Comparison of ENCODE assay signal across 8 cellular contexts in the genomic region with DNA sequence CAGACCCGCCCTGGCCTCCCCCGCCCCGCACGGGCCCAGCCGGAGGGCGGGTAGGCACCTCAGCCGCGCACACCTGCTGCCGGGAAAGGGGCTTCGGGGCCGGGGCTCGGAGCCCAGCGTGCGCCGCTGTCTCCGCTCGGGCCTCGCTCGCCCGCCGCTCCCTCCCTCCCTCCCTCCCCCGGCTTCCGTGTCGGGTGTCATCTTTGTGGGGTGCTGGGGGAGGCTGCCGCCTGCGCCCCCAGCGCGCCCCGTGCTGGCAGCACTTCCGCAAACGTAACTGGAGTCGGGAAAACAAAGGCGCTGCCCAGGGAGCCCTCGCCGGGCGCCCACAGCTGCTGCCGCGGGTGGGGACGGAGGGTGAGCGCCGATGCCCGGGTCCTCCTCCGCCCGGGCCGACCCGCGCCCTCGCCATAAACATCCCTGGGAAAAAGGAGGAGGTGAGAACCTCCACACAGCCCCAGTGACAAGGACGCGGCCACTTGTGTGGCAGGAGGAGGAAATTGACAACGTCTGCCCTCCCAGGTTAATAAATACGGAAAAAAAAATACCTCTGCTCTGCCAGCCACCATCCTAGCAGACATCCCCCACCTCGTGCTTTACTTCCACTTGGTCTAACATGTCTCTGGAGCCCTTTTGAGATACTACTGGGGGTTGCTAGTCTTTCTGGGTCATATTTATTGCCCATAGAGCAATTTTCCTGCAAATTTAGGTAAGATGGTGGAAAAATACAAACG. TPM values are rescaled to one million over a fixed set of nuclear protein-coding genes. Genes with fewer than 3 reads are reported as not detected.
A peak's percentile ranks its signal among the peaks of the same experiment; 100 is the strongest.
DNase-seq lines count a peak whose midpoint lies in the region; ATAC-seq and TF ChIP-seq lines count a peak whose summit lies in the region.

No MANE protein-coding gene starts in this region.

- no peak for TF ChIP-seq CTCF in adrenal gland (IDR thresholded peaks at IDR 0.05)
- no peak for TF ChIP-seq CTCF in hepatocyte (IDR thresholded peaks at IDR 0.05; ENCODE audit: poor library complexity)
- no peak for TF ChIP-seq CTCF in retinal pigment epithelial cell (conservative IDR thresholded peaks at IDR 0.05; ENCODE audit: low read depth, low read length)

- H3K27me3 ChIP-seq in adrenal gland (no peaks in the 10 kb centered on the region), hepatocyte (peaks cover 14% of the 10 kb centered on the region)

- H3K9me2 ChIP-seq in hepatocyte (replicated peaks; ENCODE audit: insufficient read depth) = no peaks in the 10 kb centered on the region

- no peaks in the 10 kb centered on the region for H4K20me1 ChIP-seq in hepatocyte (ENCODE audit: insufficient read depth, poor library complexity, severe bottlenecking)

- H3K36me3 ChIP-seq in adrenal gland (replicated peaks in 1 of 2) (no peaks in the 10 kb centered on the region), hepatocyte (replicated peaks; ENCODE audit: insufficient read depth, low read depth) (no peaks in the 10 kb centered on the region)

- H3K27ac Mint-ChIP-seq in IgD-negative memory B cell = peak overlapping the region; percentile 65 to 96 (median 95)

- peaks cover 12 to 48% of the 10 kb centered on the region in 2 donors for H3K4me1 ChIP-seq in adrenal gland (replicated peaks in 1 of 2)
- H3K4me1 ChIP-seq in hepatocyte (ENCODE audit: insufficient read depth) = no peaks in the 10 kb centered on the region

- H3K27ac ChIP-seq in adrenal gland (peak overlapping the region in 4 of 5 donors; percentile 71 to 90 (median 76)), hepatocyte (peak overlapping the region; percentile 84)

- peak overlapping the region; percentile 2 to 87 (median 44) for H3K4me3 ChIP-seq in adrenal gland
- H3K4me3 ChIP-seq in hepatocyte = peak overlapping the region; percentile 94
- H3K4me3 ChIP-seq in retinal pigment epithelial cell (ENCODE audit: low read length) = peak overlapping the region; percentile 71

- DNase-seq in EH (ENCODE audit: low read depth) (peak; percentile 46), adrenal gland (peak; percentile 41 to 74 (median 54)), hepatocyte (ENCODE audit: low spot score) (peak; percentile 62), retinal pigment epithelial cell (ENCODE audit: low read depth) (no peak), cerebellar nuclear complex (lab: John Stamatoyannopoulos, UW) (no peak)

- peaks cover 4% of the 10 kb centered on the region for H3K79me2 ChIP-seq in hepatocyte

- H2AFZ ChIP-seq in hepatocyte = peak overlapping the region; percentile 41

- no peaks in the 10 kb centered on the region for H3K27me3 Mint-ChIP-seq in IgD-negative memory B cell

- 1 to 6% (median 3%) methylated on average over 5 to 54 of the region's 54 CpGs for WGBS in adrenal gland, 4 donors
- WGBS in hepatocyte (ENCODE audit: low lambda C conversion rate, missing lambda C conversion rate) = 1% methylated on average over 18 of the region's 54 CpGs

- H3K4me2 ChIP-seq in hepatocyte = peak overlapping the region; percentile 97

- no peaks in the 10 kb centered on the region for H3K9me3 ChIP-seq in adrenal gland (replicated peaks in 1 of 3)
- H3K9me3 ChIP-seq in hepatocyte (ENCODE audit: low read depth) = no peaks in the 10 kb centered on the region

- peak in 1 of 2 donors; percentile 36 for TF ChIP-seq POLR2A in adrenal gland (IDR thresholded peaks at IDR 0.05)

- peak; percentile 71 for ATAC-seq in GM21529 (IDR thresholded peaks at IDR 0.05; ENCODE audit: unreplicated experiment)
- ATAC-seq in SK-N-SH treated with all-trans-retinoic acid at 6 μM for 48 hours = peak; percentile 70

- H3K9me3 Mint-ChIP-seq in IgD-negative memory B cell = no peaks in the 10 kb centered on the region

- H3K4me1 Mint-ChIP-seq in IgD-negative memory B cell = peaks cover 7 to 37% (median 36%) of the 10 kb centered on the region in 3 donors

- intact Hi-C loops in adrenal gland (cut with DNase I) = no loop called here

- H3K36me3 Mint-ChIP-seq in IgD-negative memory B cell = peaks cover 5% of the 10 kb centered on the region

- peak overlapping the region; percentile 87 to 94 (median 92) for H3K4me3 Mint-ChIP-seq in IgD-negative memory B cell

TF ChIP-seq in SK-N-SH treated with all-trans-retinoic acid at 6 μM for 48 hours, 23 proteins besides CTCF, POLR2A, EP300 and RAD21 (continues in another document):
- TF ChIP-seq TSHZ2 (CRISPR knock-in tag; IDR thresholded peaks at IDR 0.05) (no peak), SNAI2 (CRISPR knock-in tag; IDR thresholded peaks at IDR 0.05) (no peak), ZNF8 (CRISPR knock-in tag; IDR thresholded peaks at IDR 0.05) (no peak), ZFP3 (CRISPR knock-in tag; IDR thresholded peaks at IDR 0.05) (no peak), ZNF70 (CRISPR knock-in tag; IDR thresholded peaks at IDR 0.05) (no peak), RARB (CRISPR knock-in tag; IDR thresholded peaks at IDR 0.05) (no peak), ZC3H10 (CRISPR knock-in tag; IDR thresholded peaks at IDR 0.05) (no peak), PPARA (CRISPR knock-in tag; IDR thresholded peaks at IDR 0.05; ENCODE audit: borderline replicate concordance) (no peak), ZFP30 (CRISPR knock-in tag; IDR thresholded peaks at IDR 0.05) (no peak), ARNTL (CRISPR knock-in tag; IDR thresholded peaks at IDR 0.05; ENCODE audit: borderline replicate concordance, low read depth) (no peak), TCF4 (CRISPR knock-in tag; IDR thresholded peaks at IDR 0.05; ENCODE audit: borderline replicate concordance) (no peak), OSR1 (CRISPR knock-in tag; IDR thresholded peaks at IDR 0.05) (no peak), CSDC2 (CRISPR knock-in tag; IDR thresholded peaks at IDR 0.05) (no peak)
- TF ChIP-seq, protein P1, sequence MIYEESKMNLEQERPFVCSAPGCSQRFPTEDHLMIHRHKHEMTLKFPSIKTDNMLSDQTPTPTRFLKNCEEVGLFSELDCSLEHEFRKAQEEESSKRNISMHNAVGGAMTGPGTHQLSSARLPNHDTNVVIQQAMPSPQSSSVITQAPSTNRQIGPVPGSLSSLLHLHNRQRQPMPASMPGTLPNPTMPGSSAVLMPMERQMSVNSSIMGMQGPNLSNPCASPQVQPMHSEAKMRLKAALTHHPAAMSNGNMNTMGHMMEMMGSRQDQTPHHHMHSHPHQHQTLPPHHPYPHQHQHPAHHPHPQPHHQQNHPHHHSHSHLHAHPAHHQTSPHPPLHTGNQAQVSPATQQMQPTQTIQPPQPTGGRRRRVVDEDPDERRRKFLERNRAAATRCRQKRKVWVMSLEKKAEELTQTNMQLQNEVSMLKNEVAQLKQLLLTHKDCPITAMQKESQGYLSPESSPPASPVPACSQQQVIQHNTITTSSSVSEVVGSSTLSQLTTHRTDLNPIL (CRISPR knock-in tag; IDR thresholded peaks at IDR 0.05; ENCODE audit: low read depth) = no peak
- TF ChIP-seq, protein P2, sequence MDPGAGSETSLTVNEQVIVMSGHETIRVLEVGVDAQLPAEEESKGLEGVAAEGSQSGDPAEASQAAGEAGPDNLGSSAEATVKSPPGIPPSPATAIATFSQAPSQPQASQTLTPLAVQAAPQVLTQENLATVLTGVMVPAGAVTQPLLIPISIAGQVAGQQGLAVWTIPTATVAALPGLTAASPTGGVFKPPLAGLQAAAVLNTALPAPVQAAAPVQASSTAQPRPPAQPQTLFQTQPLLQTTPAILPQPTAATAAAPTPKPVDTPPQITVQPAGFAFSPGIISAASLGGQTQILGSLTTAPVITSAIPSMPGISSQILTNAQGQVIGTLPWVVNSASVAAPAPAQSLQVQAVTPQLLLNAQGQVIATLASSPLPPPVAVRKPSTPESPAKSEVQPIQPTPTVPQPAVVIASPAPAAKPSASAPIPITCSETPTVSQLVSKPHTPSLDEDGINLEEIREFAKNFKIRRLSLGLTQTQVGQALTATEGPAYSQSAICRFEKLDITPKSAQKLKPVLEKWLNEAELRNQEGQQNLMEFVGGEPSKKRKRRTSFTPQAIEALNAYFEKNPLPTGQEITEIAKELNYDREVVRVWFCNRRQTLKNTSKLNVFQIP (CRISPR knock-in tag; IDR thresholded peaks at IDR 0.05; ENCODE audit: borderline replicate concordance, low read depth) = no peak

RNA-seq across cellular contexts. Expression of gene MFSD6, which starts 0.6 kb away (rescaled TPM):
- polyA plus RNA-seq in IgD-negative memory B cell (10.4 TPM), adrenal gland (10 to 100 TPM; 23.2 to 50.7 (median 29.0) TPM), hepatocyte (5.2 and 9.7 TPM in 2 replicates)
- total RNA-seq in adrenal gland (100 to 1,000 TPM in 6 of 8 donors, 10 to 100 TPM in 2; 39.0 to 253 (median 161) TPM), hepatocyte (15.9 and 17.9 TPM in 2 replicates)

Comparison
In these comparisons a context has a peak if more than half of its experiments do, and no peak if none do; other contexts are left out.
1. DNase-seq: peak in EH (single experiment), adrenal gland (7 of 7) and hepatocyte (single experiment); none in retinal pigment epithelial cell (single experiment) and cerebellar nuclear complex (0 of 2).
2. Peak in every context shown above with its lines, with median percentiles within 50 percentile points of each other: H3K4me3 ChIP-seq.